Comparison of ENCODE assay signal across 12 cellular contexts in the genomic region with DNA sequence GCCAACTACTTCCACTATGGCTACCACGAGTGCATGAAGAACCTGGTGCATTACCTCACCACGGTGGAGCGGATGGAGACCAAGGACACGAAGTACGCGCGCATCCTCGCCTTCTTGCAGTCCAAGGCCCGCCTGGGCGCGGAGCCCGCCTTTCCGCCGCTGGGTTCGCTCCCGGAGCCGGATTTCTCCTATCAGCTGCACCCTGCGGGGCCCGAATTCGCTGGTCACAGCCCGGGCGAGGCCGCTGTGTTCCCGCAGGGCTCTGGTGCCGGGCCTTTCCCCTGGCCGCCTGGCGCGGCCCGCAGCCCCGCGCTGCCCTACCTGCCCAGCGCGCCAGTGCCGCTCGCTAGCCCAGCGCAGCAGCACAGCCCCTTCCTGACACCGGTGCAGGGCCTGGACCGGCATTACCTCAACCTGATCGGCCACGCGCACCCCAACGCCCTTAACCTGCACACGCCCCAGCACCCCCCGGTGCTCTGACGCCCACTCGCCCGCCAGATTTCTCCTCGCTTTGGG. TPM values are rescaled to one million over a fixed set of nuclear protein-coding genes. Genes with fewer than 3 reads are reported as not detected.
DNase-seq lines count a peak whose midpoint lies in the region; ATAC-seq, FAIRE-seq and TF ChIP-seq lines count a peak whose summit lies in the region.
"Had no signal": no experiment of that assay in that cellular context is flagged by ENCODE, and none has a peak within 500 bp of the region (broad histone marks: within the 10 kb centered on the region; RNA-seq: fewer than 3 reads in every experiment).

No MANE protein-coding gene starts in this region.

- H3K9me3 Mint-ChIP-seq in mesothelial cell of epicardium: no peaks in the 10 kb centered on the region

- H3K4me3 Mint-ChIP-seq in mesothelial cell of epicardium: peak overlapping the region; percentile 31

- no peak for TF ChIP-seq CTCF in choroid plexus epithelial cell (conservative IDR thresholded peaks at IDR 0.05; ENCODE audit: low read depth, low read length)
- no peak for TF ChIP-seq CTCF in mesothelial cell of epicardium (IDR thresholded peaks at IDR 0.05; ENCODE audit: unreplicated experiment)

- no peaks in the 10 kb centered on the region for H3K9me3 ChIP-seq in HUES48 (ENCODE audit: control insufficient read depth, insufficient read depth, low read length)
- no peaks in the 10 kb centered on the region for H3K9me3 ChIP-seq in small intestine (ENCODE audit: control insufficient read depth, low read depth)

- H3K27ac ChIP-seq in HUES48 (ENCODE audit: low read depth, low read length): no peak overlapping the region
- H3K27ac ChIP-seq in small intestine (ENCODE audit: low read depth in 1 of 2, low read length in 1 of 2): no peak overlapping the region

- ATAC-seq in HG02623 (IDR thresholded peaks at IDR 0.05; ENCODE audit: unreplicated experiment) (no peak), HG02973 (IDR thresholded peaks at IDR 0.05; ENCODE audit: unreplicated experiment) (no peak)

- H3K4me3 ChIP-seq in HUES48 (ENCODE audit: low read depth, low read length) (peak overlapping the region; percentile 42), choroid plexus epithelial cell (ENCODE audit: low read depth, low read length) (no peak overlapping the region), small intestine (ENCODE audit: low read depth in 1 of 2, low read length in 2 of 2) (no peak overlapping the region)

- DNase-seq in ACHN (peak; percentile 9), choroid plexus epithelial cell (ENCODE audit: low read depth) (peak; percentile 39), mesothelial cell of epicardium (ENCODE audit: low spot score in 2 of 2, unreplicated experiment in 2 of 2) (no peak), small intestine (no peak), inferior parietal cortex (ENCODE audit: extremely low spot score) (no peak)
- DNase-seq: aorta; NCI-H146; stimulated activated CD4-positive, alpha-beta T cell treated with anti-CD3 and anti-CD28 coated beads, Interleukin-1b, Interleukin-23, amount 100 ng/mL, for 48 hours had no signal

- H3K36me3 ChIP-seq in HUES48 (ENCODE audit: control insufficient read depth, insufficient read depth, low read length) (no peaks in the 10 kb centered on the region), small intestine (ENCODE audit: control insufficient read depth in 2 of 2, insufficient read depth in 2 of 2, low read length in 2 of 2) (no peaks in the 10 kb centered on the region)

- peaks cover 98% of the 10 kb centered on the region for H3K27me3 Mint-ChIP-seq in mesothelial cell of epicardium (ENCODE audit: low read depth)

- 3 to 7% (median 6%) methylated on average over 44 to 48 of the region's 48 CpGs for WGBS in small intestine, 3 donors

- H3K36me3 Mint-ChIP-seq in mesothelial cell of epicardium: no peaks in the 10 kb centered on the region

- in situ Hi-C loops in ACHN (cut with HindIII; ENCODE audit: low pct_ligation_motif_present, low pct_unique_long_range_greater_than_20kb, low sequenced_read_pairs): no loop called here

- no peak for FAIRE-seq in small intestine (lab: Jason Lieb, UNC)

- H3K4me1 ChIP-seq in HUES48 (ENCODE audit: control insufficient read depth, insufficient read depth, low read length): peaks cover 44% of the 10 kb centered on the region
- no peaks in the 10 kb centered on the region for H3K4me1 ChIP-seq in small intestine (ENCODE audit: control insufficient read depth in 2 of 2, insufficient read depth in 1 of 2, low read depth in 1 of 2, low read length in 1 of 2)

- no peak overlapping the region for H3K27ac Mint-ChIP-seq in mesothelial cell of epicardium

- H3K27me3 ChIP-seq in HUES48 (ENCODE audit: control insufficient read depth, insufficient read depth, low read length): peaks cover 100% of the 10 kb centered on the region
- H3K27me3 ChIP-seq in small intestine (ENCODE audit: control insufficient read depth in 2 of 2, insufficient read depth in 2 of 2, low read length in 2 of 2): peaks cover 45 to 54% of the 10 kb centered on the region in 2 donors

- peaks cover 18% of the 10 kb centered on the region for H3K4me1 Mint-ChIP-seq in mesothelial cell of epicardium

- no peak overlapping the region for H3K9ac ChIP-seq in HUES48 (ENCODE audit: low read depth, low read length)

RNA-seq across cellular contexts. Expression of gene HELT, which starts 2.1 kb away (rescaled TPM):
- total RNA-seq in mesothelial cell of epicardium: not detected in 3 replicates
- not detected for polyA plus RNA-seq in small intestine
- total RNA-seq: aorta, myocyte had no signal
- polyA plus RNA-seq: aorta had no signal

Comparison
In these comparisons a context has a peak if more than half of its experiments do, and no peak if none do; other contexts are left out.
1. DNase-seq: peak in ACHN (single experiment) and choroid plexus epithelial cell (single experiment); none in mesothelial cell of epicardium (0 of 2), small intestine (single experiment) and inferior parietal cortex (single experiment).